15 cellular contexts compared by ENCODE assay signal in the genomic region with DNA sequence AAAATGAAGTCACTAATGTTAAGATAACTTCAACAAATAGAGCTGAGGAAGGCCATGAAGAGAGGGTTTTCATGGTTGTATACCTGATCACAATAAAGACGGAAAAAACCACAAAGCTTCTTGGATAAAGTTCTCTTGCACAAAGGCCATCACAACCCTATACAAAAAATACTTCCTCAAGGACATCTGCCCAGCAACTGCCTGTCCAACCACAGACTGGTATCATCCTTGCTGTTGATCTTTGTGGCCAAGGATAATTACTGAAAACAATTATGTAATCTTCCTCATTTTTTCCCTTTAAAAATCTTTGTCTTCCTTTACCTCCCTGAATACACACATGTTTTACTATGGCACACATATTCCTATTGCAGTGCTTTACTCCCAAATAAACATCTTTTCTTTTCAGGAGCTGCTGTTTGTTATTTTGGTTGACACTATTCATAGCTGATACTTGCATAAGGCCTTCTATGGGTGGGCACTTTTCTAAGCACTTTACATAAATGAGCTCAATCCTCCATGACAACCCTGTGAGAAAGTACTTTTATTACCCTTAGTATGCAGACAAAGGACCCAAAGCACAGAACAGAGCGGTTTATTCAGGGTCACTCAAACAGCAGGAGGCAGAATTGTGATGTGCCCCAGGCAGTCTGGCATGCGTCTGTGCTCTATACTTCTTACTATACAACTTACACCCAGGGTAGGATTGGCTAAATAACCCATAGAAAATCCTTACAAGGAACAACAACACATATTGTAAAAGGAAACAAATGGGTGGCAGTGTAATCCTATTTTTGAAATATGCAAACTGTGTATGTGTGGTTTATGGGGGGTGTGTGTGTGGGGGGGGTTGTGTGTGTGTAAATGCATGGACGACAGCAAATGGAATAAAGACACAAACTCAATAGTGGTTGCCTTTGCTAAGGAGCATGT. TPM values are rescaled to one million over a fixed set of nuclear protein-coding genes. Genes with fewer than 3 reads are reported as not detected.
A peak's percentile ranks its signal among the peaks of the same experiment; 100 is the strongest.
DNase-seq lines count a peak whose midpoint lies in the region; TF ChIP-seq lines count a peak whose summit lies in the region.
"Had no signal": no experiment of that assay in that cellular context is flagged by ENCODE, and none has a peak within 500 bp of the region (broad histone marks: within the 10 kb centered on the region; RNA-seq: fewer than 3 reads in every experiment).

No MANE protein-coding gene starts in this region.

- H3K4me3 Mint-ChIP-seq in nephron progenitor cell: no peak overlapping the region
- H3K4me3 Mint-ChIP-seq: activated naive CD8-positive, alpha-beta T cell treated with anti-CD3 and anti-CD28 coated beads, Interleukin-2, amount 50 U/mL, for 24 hours; stimulated activated effector memory CD8-positive, alpha-beta T cell treated with anti-CD3 and anti-CD28 coated beads, Interleukin-12 subunit alpha, Interleukin-12 subunit beta, amount 100 ng/mL, for 72 hours; T-cell had no signal

- peaks cover 16% of the 10 kb centered on the region for H3K27me3 Mint-ChIP-seq in nephron progenitor cell (ENCODE audit: low read depth, poor library complexity)

- no peak for TF ChIP-seq CTCF in nephron progenitor cell (IDR thresholded peaks at IDR 0.05)

- H3K36me3 Mint-ChIP-seq in nephron progenitor cell (ENCODE audit: low read depth): no peaks in the 10 kb centered on the region
- H3K36me3 Mint-ChIP-seq: stimulated activated effector memory CD8-positive, alpha-beta T cell treated with anti-CD3 and anti-CD28 coated beads, Interleukin-12 subunit alpha, Interleukin-12 subunit beta, amount 100 ng/mL, for 72 hours; T-cell had no signal

- peak; percentile 41 for DNase-seq in COR-L47 (lab: John Stamatoyannopoulos, UW)
- peak; percentile 16 for DNase-seq in NAMALWA (ENCODE audit: low spot score)
- peak; percentile 100 for DNase-seq in SK-MEL-5 (ENCODE audit: low read depth, low spot score)
- DNase-seq in foreskin melanocyte: peak; percentile 99
- DNase-seq in nephron progenitor cell: no peak
- no peak for DNase-seq in activated CD4-positive, alpha-beta T cell treated with anti-CD3 and anti-CD28 coated beads, Interleukin-2, amount 50 U/mL, for 4 hours
- no peak for DNase-seq in NCI-H1092 treated with DMSO at 0.1 percent for 48 hours (lab: John Stamatoyannopoulos, UW)
- DNase-seq in HuH-7.5 (ENCODE audit: low spot score): no peak
- DNase-seq: activated naive CD8-positive, alpha-beta T cell treated with anti-CD3 and anti-CD28 coated beads, Interleukin-2, amount 50 U/mL, for 24 hours; BE2C; colonic mucosa; NCI-H2171 treated with DMSO at 0.1 percent for 48 hours; occipital lobe; T-cell had no signal

- peaks cover 6% of the 10 kb centered on the region for H3K9me3 Mint-ChIP-seq in nephron progenitor cell
- H3K9me3 Mint-ChIP-seq: activated naive CD8-positive, alpha-beta T cell treated with anti-CD3 and anti-CD28 coated beads, Interleukin-2, amount 50 U/mL, for 24 hours; stimulated activated effector memory CD8-positive, alpha-beta T cell treated with anti-CD3 and anti-CD28 coated beads, Interleukin-12 subunit alpha, Interleukin-12 subunit beta, amount 100 ng/mL, for 72 hours; T-cell had no signal

- no peak overlapping the region for H3K27ac Mint-ChIP-seq in nephron progenitor cell
- H3K27ac Mint-ChIP-seq: activated naive CD8-positive, alpha-beta T cell treated with anti-CD3 and anti-CD28 coated beads, Interleukin-2, amount 50 U/mL, for 24 hours; stimulated activated effector memory CD8-positive, alpha-beta T cell treated with anti-CD3 and anti-CD28 coated beads, Interleukin-12 subunit alpha, Interleukin-12 subunit beta, amount 100 ng/mL, for 72 hours; T-cell had no signal

- in situ Hi-C loops in SK-MEL-5 (cut with HindIII; ENCODE audit: low pct_unique_long_range_greater_than_20kb, low sequenced_read_pairs): loop anchor here (25.0 kb wide), 1 partner anchor 338 kb away; no protein-coding TSS in a partner anchor

- peaks cover 5% of the 10 kb centered on the region for H3K4me1 Mint-ChIP-seq in nephron progenitor cell
- H3K4me1 Mint-ChIP-seq: activated naive CD8-positive, alpha-beta T cell treated with anti-CD3 and anti-CD28 coated beads, Interleukin-2, amount 50 U/mL, for 24 hours; stimulated activated effector memory CD8-positive, alpha-beta T cell treated with anti-CD3 and anti-CD28 coated beads, Interleukin-12 subunit alpha, Interleukin-12 subunit beta, amount 100 ng/mL, for 72 hours; T-cell had no signal

RNA-seq across cellular contexts. Expression of a gene that starts 35.0 kb away (rescaled TPM):
- 15.8 and 16.7 TPM in 2 replicates for total RNA-seq in SK-MEL-5 (2014; rRNA removed; shearing (Covaris generic))
- polyA plus RNA-seq in SK-MEL-5 (2015; cell fraction: cytosol; rRNA removed): 10.9 and 12.8 TPM in 2 replicates
- 73.6 and 79.3 TPM in 2 replicates for polyA plus RNA-seq in SK-MEL-5 (2015; cell fraction: nucleus; rRNA removed)

Comparison
In these comparisons a context has a peak if more than half of its experiments do, and no peak if none do; other contexts are left out.
1. DNase-seq: peak in COR-L47 (single experiment), NAMALWA (single experiment), SK-MEL-5 (single experiment) and foreskin melanocyte (single experiment); none in nephron progenitor cell (single experiment), activated CD4-positive, alpha-beta T cell treated with anti-CD3 and anti-CD28 coated beads, Interleukin-2, amount 50 U/mL, for 4 hours (0 of 2), NCI-H1092 treated with DMSO at 0.1 percent for 48 hours (single experiment) and HuH-7.5 (single experiment).